ENCODE assay signal across 8 cellular contexts in the genomic region with DNA sequence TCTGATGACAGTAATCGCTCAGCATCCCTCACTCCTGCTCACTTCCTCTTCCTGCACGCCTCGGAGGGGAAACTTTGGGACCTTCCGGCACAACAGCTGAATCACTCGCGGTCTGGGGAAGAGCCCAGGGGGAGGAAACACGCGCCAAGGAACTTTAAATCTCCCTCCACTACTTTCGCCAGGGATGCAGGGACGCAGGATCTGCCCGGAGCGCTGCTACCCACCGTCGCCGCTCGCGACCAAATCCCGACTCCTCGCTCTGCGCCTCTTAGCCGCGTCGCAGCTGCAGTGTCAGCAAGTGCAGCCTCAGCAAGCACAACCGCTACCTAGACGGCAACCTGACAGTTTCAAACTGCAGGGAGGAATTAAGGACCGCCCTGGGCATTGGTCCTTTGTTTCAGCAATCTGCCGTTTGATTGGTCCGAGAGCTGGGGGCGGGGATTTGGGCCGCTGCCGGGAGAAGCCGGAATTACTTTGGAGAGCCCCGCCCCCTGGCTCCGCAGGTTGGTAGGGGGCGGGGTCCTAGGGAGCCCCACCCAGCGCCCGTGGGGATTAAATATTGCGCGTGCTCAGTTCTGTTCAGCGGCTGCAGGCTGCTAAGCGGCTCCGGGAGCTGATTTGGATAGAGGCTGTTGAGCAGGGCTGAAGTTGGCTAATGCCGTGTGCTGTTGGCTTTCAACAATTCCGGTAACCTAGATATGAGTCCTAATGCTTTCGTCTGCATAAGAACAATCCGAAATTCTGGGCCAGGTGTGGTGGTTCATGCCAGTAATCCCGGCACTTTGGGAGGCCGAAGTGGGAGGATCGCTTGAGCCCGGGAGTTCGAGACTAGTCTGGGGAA. TPM values are rescaled to one million over a fixed set of nuclear protein-coding genes. Genes with fewer than 3 reads are reported as not detected.
DNase-seq lines count a peak whose midpoint lies in the region; ATAC-seq and TF ChIP-seq lines count a peak whose summit lies in the region.

A gene with protein sequence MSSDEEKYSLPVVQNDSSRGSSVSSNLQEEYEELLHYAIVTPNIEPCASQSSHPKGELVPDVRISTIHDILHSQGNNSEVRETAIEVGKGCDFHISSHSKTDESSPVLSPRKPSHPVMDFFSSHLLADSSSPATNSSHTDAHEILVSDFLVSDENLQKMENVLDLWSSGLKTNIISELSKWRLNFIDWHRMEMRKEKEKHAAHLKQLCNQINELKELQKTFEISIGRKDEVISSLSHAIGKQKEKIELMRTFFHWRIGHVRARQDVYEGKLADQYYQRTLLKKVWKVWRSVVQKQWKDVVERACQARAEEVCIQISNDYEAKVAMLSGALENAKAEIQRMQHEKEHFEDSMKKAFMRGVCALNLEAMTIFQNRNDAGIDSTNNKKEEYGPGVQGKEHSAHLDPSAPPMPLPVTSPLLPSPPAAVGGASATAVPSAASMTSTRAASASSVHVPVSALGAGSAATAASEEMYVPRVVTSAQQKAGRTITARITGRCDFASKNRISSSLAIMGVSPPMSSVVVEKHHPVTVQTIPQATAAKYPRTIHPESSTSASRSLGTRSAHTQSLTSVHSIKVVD (minus strand): TSS at position 356 of the 841 bp plus-strand sequence. CDS start 4,500 bp downstream, outside the sequence.

- H3K9me3 ChIP-seq in BLaER1, result no peaks in the 10 kb centered on the region

- H3K27ac ChIP-seq in BLaER1, result peak within 1 kb of the TSS; percentile 83
- peak within 1 kb of the TSS; percentile 14 to 95 for H3K27ac ChIP-seq in coronary artery
- peak within 1 kb of the TSS; percentile 62 for H3K27ac ChIP-seq in layer of hippocampus (ENCODE audit: low read depth, low read length)

- peaks cover 20% of the 10 kb centered on the region for H3K36me3 Mint-ChIP-seq in activated CD4-positive, alpha-beta T cell treated with anti-CD3 and anti-CD28 coated beads, Interleukin-2, amount 10 ng/mL, durations not matched to agents 7 days and 5 days (ENCODE audit: low read depth)

- peaks cover 6% of the 10 kb centered on the region for H3K27me3 Mint-ChIP-seq in activated CD4-positive, alpha-beta T cell treated with anti-CD3 and anti-CD28 coated beads, Interleukin-2, amount 10 ng/mL, durations not matched to agents 7 days and 5 days

- CTCF ChIA-PET in activated CD4-positive, alpha-beta T cell treated with anti-CD3 and anti-CD28 coated beads, Interleukin-2, amount 10 ng/mL, durations not matched to agents 7 days and 5 days (lab: Charles Lee), result interaction anchor here (1.6 kb wide), 1 partner anchor 36 kb away, joined by 4 read pairs; no protein-coding TSS in a partner anchor

- peak within 1 kb of the TSS; percentile 81 for H3K9ac ChIP-seq in BLaER1

- H3K9me3 Mint-ChIP-seq in activated CD4-positive, alpha-beta T cell treated with anti-CD3 and anti-CD28 coated beads, Interleukin-2, amount 10 ng/mL, durations not matched to agents 7 days and 5 days, result no peaks in the 10 kb centered on the region

- H3K27me3 ChIP-seq in BLaER1, result no peaks in the 10 kb centered on the region
- no peaks in the 10 kb centered on the region for H3K27me3 ChIP-seq in layer of hippocampus (ENCODE audit: control insufficient read depth, insufficient read depth, low read length)

- peaks cover 13% of the 10 kb centered on the region for H3K4me1 ChIP-seq in BLaER1

- TF ChIP-seq CTCF in coronary artery (IDR thresholded peaks at IDR 0.05), result no peak

- H3K4me3 Mint-ChIP-seq in activated CD4-positive, alpha-beta T cell treated with anti-CD3 and anti-CD28 coated beads, Interleukin-2, amount 10 ng/mL, durations not matched to agents 7 days and 5 days, result peak within 1 kb of the TSS; percentile 98

- H3K4me1 Mint-ChIP-seq in activated CD4-positive, alpha-beta T cell treated with anti-CD3 and anti-CD28 coated beads, Interleukin-2, amount 10 ng/mL, durations not matched to agents 7 days and 5 days, result peaks cover 33% of the 10 kb centered on the region

- peak within 1 kb of the TSS; percentile 84 for H3K4me2 ChIP-seq in BLaER1

- peak within 1 kb of the TSS; percentile 82 for H3K4me3 ChIP-seq in BLaER1
- peak within 1 kb of the TSS; percentile 90 for H3K4me3 ChIP-seq in coronary artery

- H3K36me3 ChIP-seq in BLaER1, result peaks cover 19% of the 10 kb centered on the region

- H4K20me1 ChIP-seq in BLaER1, result no peaks in the 10 kb centered on the region

- DNase-seq in NCI-H69 (lab: John Stamatoyannopoulos, UW), result peak; percentile 99
- peak; percentile 98 for DNase-seq in activated CD4-positive, alpha-beta T cell treated with anti-CD3 and anti-CD28 coated beads, Interleukin-2, amount 10 ng/mL, durations not matched to agents 7 days and 5 days
- peak; percentile 98 for DNase-seq in coronary artery (ENCODE audit: low spot score)
- DNase-seq in stimulated activated CD4-positive, alpha-beta T cell treated with anti-CD3 and anti-CD28 coated beads, Interleukin-1b, Interleukin-23, amount 100 ng/mL, for 4 hours (ENCODE audit: low read depth in 2 of 2), result peak; percentile 96 to 98

- POLR2A ChIA-PET in activated CD4-positive, alpha-beta T cell treated with anti-CD3 and anti-CD28 coated beads, Interleukin-2, amount 10 ng/mL, durations not matched to agents 7 days and 5 days (lab: Charles Lee), result interaction anchor here (0.7 kb wide), 1 partner anchor 192 kb away, joined by 3 read pairs; no protein-coding TSS in a partner anchor

- H3K27ac Mint-ChIP-seq in activated CD4-positive, alpha-beta T cell treated with anti-CD3 and anti-CD28 coated beads, Interleukin-2, amount 10 ng/mL, durations not matched to agents 7 days and 5 days, result peak within 1 kb of the TSS; percentile 100

- ATAC-seq in GM19328 (IDR thresholded peaks at IDR 0.05; ENCODE audit: unreplicated experiment) (peak; percentile 97), HG03520 (IDR thresholded peaks at IDR 0.05; ENCODE audit: unreplicated experiment) (peak; percentile 94)

RNA-seq across cellular contexts. Expression of the gene that starts here (rescaled TPM):
- 10 to 100 TPM; 19.1 to 23.3 TPM for total RNA-seq in activated CD4-positive, alpha-beta T cell treated with anti-CD3 and anti-CD28 coated beads, Interleukin-2, amount 10 ng/mL, durations not matched to agents 7 days and 5 days

Comparison
In these comparisons a context has a peak if more than half of its experiments do, and no peak if none do; other contexts are left out.
1. Peak in every context shown above with its lines: DNase-seq, ATAC-seq, H3K4me3 ChIP-seq and H3K27ac ChIP-seq.